Comparison of ENCODE assay signal across 8 cellular contexts in the genomic region with DNA sequence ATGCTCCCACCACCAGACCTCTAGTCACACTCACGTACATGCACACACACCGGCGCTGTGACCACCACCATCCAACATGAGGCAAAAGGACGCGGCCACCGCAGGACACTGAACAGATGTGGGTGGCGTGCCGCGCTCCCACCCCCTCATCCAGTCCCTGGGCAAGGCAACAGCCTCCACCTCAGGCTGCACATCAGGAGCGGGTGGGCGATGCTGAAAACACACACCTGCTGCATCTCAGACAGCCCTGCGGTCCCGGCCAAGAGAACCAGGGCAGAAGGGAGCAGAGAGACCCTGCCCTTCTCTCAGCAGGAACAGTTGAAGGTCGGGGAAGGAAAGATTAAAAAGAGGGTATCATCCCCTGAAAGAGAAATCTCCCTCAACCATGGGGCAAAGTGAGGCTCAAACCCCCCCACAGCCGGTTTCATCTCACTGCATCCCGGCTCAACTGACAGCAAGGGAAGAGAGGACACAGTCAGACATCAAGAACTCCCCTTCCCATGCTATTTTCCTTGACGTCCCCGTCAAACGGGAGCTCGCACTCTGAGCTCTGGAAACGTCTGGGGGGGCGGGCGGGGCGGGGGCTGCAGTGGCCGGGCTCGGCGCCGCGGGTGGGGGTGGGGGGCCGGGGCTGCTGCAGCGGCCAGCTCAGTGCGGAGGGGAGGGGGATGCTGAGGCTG. TPM values are rescaled to one million over a fixed set of nuclear protein-coding genes. Genes with fewer than 3 reads are reported as not detected.
A peak's percentile ranks its signal among the peaks of the same experiment; 100 is the strongest.
DNase-seq lines count a peak whose midpoint lies in the region; ATAC-seq and TF ChIP-seq lines count a peak whose summit lies in the region.

No MANE protein-coding gene starts in this region.

- ATAC-seq in heart left ventricle (no peak), Right ventricle myocardium superior (ENCODE audit: poor library complexity) (no peak), upper lobe of right lung (no peak), HG03521 (IDR thresholded peaks at IDR 0.05; ENCODE audit: unreplicated experiment) (no peak)

- H3K9me3 ChIP-seq in heart left ventricle (no peaks in the 10 kb centered on the region), mesodermal cell (ENCODE audit: control insufficient read depth, low read length) (no peaks in the 10 kb centered on the region), upper lobe of right lung (no peaks in the 10 kb centered on the region)

- TF ChIP-seq CTCF in heart left ventricle (IDR thresholded peaks at IDR 0.05): no peak
- no peak for TF ChIP-seq CTCF in brain microvascular endothelial cell (IDR thresholded peaks at IDR 0.05; ENCODE audit: low read depth, low read length, missing control alignments)
- TF ChIP-seq CTCF in upper lobe of right lung (IDR thresholded peaks at IDR 0.05): no peak
- TF ChIP-seq CTCF in GM13976 (IDR thresholded peaks at IDR 0.05; ENCODE audit: borderline replicate concordance, control extremely low read depth, extremely low read depth, insufficient read depth, missing control alignments): no peak

- H3K36me3 ChIP-seq in heart left ventricle (peaks cover 0 to 31% (median 8%) of the 10 kb centered on the region in 9 donors), brain microvascular endothelial cell (replicated peaks) (peaks cover 12% of the 10 kb centered on the region), mesodermal cell (ENCODE audit: control insufficient read depth, insufficient read depth, low read length) (peaks cover 26% of the 10 kb centered on the region), upper lobe of right lung (peaks cover 9% of the 10 kb centered on the region)

- in situ Hi-C loops in brain microvascular endothelial cell (cut with HindIII; ENCODE audit: low pct_ligation_motif_present, low sequenced_read_pairs) (no loop called here), GM13976 (cut with MboI; ENCODE audit: low sequenced_read_pairs, unreplicated experiment) (no loop called here)

- intact Hi-C loops in heart left ventricle (cut with DNase I): no loop called here
- intact Hi-C loops in Right ventricle myocardium superior (cut with DNase I): no loop called here
- intact Hi-C loops in upper lobe of right lung (cut with DNase I): no loop called here

- H3K4me1 ChIP-seq in heart left ventricle: peaks cover 0 to 39% (median 13%) of the 10 kb centered on the region in 12 donors
- peaks cover 2% of the 10 kb centered on the region for H3K4me1 ChIP-seq in mesodermal cell (ENCODE audit: control insufficient read depth, insufficient read depth, low read length, poor library complexity, severe bottlenecking)
- peaks cover 27% of the 10 kb centered on the region for H3K4me1 ChIP-seq in upper lobe of right lung

- H3K27me3 ChIP-seq in heart left ventricle (no peaks in the 10 kb centered on the region), brain microvascular endothelial cell (replicated peaks) (no peaks in the 10 kb centered on the region), upper lobe of right lung (no peaks in the 10 kb centered on the region)

- no peak for TF ChIP-seq POLR2A in heart left ventricle (IDR thresholded peaks at IDR 0.05)

- WGBS in heart left ventricle, 4 donors: 42 to 82% (median 59%) methylated on average over 17 to 32 of the region's 32 CpGs
- WGBS in mesodermal cell (ENCODE audit: insufficient coverage in 2 of 2), 2 experiments: 41 to 100% methylated on average over 3 to 4 of the region's 32 CpGs

- DNase-seq in heart left ventricle (no peak), Right ventricle myocardium superior (no peak), brain microvascular endothelial cell (no peak), upper lobe of right lung (no peak), activated gamma-delta T cell treated with Interleukin-2 at 50 U/mL for 16 hours (no peak), GM13976 (ENCODE audit: low spot score) (no peak)

- H3K4me3 ChIP-seq in heart left ventricle (peak overlapping the region in 11 of 12 donors; percentile 61 to 96 (median 84)), brain microvascular endothelial cell (ENCODE audit: low read depth, low read length) (peak overlapping the region; percentile 69), mesodermal cell (ENCODE audit: extremely low read depth, insufficient read depth, low read length, poor library complexity, severe bottlenecking) (peak overlapping the region; percentile 59), upper lobe of right lung (peak overlapping the region; percentile 74)

- H3K27ac ChIP-seq in heart left ventricle: peak overlapping the region in 3 of 12 donors; percentile 50 to 77 (median 67)
- H3K27ac ChIP-seq in brain microvascular endothelial cell: no peak overlapping the region
- no peak overlapping the region for H3K27ac ChIP-seq in mesodermal cell (ENCODE audit: low read depth, low read length, severe bottlenecking)
- H3K27ac ChIP-seq in upper lobe of right lung: no peak overlapping the region

RNA-seq across cellular contexts. Expression of a gene that starts 1.1 kb away (rescaled TPM):
- total RNA-seq in heart left ventricle: 10 to 100 TPM; 10.4 to 18.6 (median 14.7) TPM
- polyA plus RNA-seq in heart left ventricle: 10 to 100 TPM in 1 of 2 donors, 1 to 10 TPM in 1; 8.0 to 11.3 TPM
- 11.2 TPM for total RNA-seq in Right ventricle myocardium superior
- polyA plus RNA-seq in mesodermal cell (2013, experiment 1 of 2): 24.4 TPM
- 24.9 TPM for polyA plus RNA-seq in mesodermal cell (2013, experiment 2 of 2)
- 36.2 TPM for total RNA-seq in upper lobe of right lung

RNA-seq across cellular contexts. Expression of a gene that starts 37.6 kb away (rescaled TPM):
- total RNA-seq in heart left ventricle (10 to 100 TPM in 5 of 9 donors, 1 to 10 TPM in 4; 7.8 to 68.1 (median 10.3) TPM), Right ventricle myocardium superior (7.5 TPM), upper lobe of right lung (16.8 TPM)
- 10 to 100 TPM in 1 of 2 donors, 1 to 10 TPM in 1; 3.3 to 11.8 TPM for polyA plus RNA-seq in heart left ventricle
- polyA plus RNA-seq in mesodermal cell (2013, experiment 1 of 2): 125 TPM
- polyA plus RNA-seq in mesodermal cell (2013, experiment 2 of 2): 104 TPM
